9 cellular contexts compared by ENCODE assay signal in the genomic region with DNA sequence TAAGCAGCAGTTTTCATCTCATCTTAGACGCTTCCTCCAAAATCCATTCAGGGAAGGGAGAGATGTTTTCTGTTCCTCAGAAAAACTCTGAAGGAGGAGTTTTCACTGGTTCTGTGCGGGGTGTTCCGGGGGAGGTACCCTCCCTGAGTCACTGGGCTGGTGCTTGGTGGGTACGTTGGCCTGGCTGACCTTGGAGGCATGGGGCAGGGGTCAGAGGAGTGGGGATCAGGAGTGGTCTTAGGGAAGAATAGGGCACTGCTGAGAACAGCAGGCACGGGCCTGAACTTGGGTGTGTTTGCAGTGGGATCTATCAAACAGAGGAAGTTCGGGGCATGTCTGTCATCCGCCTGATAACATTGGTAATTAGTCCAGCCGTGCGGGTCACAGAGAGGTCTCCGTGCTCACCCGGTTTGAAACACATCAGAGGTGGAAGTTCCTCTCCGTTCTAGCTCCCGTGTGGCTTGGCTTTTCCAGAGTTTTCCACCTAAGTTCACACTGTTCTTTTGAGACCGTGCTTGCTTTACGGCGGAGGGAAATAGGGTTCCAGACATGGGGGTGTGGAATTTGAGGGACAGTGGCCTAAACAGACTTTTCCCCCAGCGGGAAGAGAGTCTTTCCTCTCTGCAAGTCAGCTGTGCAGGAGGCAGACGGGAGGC. TPM values are rescaled to one million over a fixed set of nuclear protein-coding genes. Genes with fewer than 3 reads are reported as not detected.
DNase-seq lines count a peak whose midpoint lies in the region; ATAC-seq, FAIRE-seq and TF ChIP-seq lines count a peak whose summit lies in the region.
"Had no signal": no experiment of that assay in that cellular context is flagged by ENCODE, and none has a peak within 500 bp of the region (broad histone marks: within the 10 kb centered on the region; RNA-seq: fewer than 3 reads in every experiment).

No MANE protein-coding gene starts in this region.

- no peak for TF ChIP-seq CTCF in AG10803 (conservative IDR thresholded peaks at IDR 0.05; ENCODE audit: low read length)
- TF ChIP-seq CTCF in Panc1 (IDR thresholded peaks at IDR 0.05): no peak
- TF ChIP-seq CTCF in endothelial cell of umbilical vein (IDR thresholded peaks at IDR 0.05; ENCODE audit: extremely low read depth in 1 of 2, insufficient read depth in 1 of 2, low read depth in 1 of 2, low read length in 2 of 2): no peak
- no peak for TF ChIP-seq CTCF in nephron progenitor cell (IDR thresholded peaks at IDR 0.05)

- peak overlapping the region; percentile 77 for H3K4me2 ChIP-seq in endothelial cell of umbilical vein (ENCODE audit: insufficient read depth, low read length)

- in situ Hi-C loops in Panc1 (cut with HindIII; ENCODE audit: low pct_unique_long_range_greater_than_20kb, low sequenced_read_pairs): no loop called here
- in situ Hi-C loops in ACHN (cut with HindIII; ENCODE audit: low pct_ligation_motif_present, low pct_unique_long_range_greater_than_20kb, low sequenced_read_pairs): no loop called here

- no peaks in the 10 kb centered on the region for H4K20me1 ChIP-seq in endothelial cell of umbilical vein (replicated peaks; ENCODE audit: control insufficient read depth, extremely low read depth, insufficient read depth, low read length)

- peak overlapping the region; percentile 87 for H3K4me3 ChIP-seq in AG10803 (ENCODE audit: low read length)
- peak overlapping the region; percentile 46 to 52 for H3K4me3 ChIP-seq in Panc1 (ENCODE audit: low read depth in 2 of 2, low read length in 2 of 2)
- H3K4me3 ChIP-seq in endothelial cell of umbilical vein (replicated peaks in 1 of 3; ENCODE audit: insufficient read depth in 1 of 3, low read depth in 1 of 3, low read length in 3 of 3): peak overlapping the region in 2 of 3 experiments; percentile 15 to 39

- H3K79me2 ChIP-seq in endothelial cell of umbilical vein (ENCODE audit: control insufficient read depth, insufficient read depth, low read length): peaks cover 4% of the 10 kb centered on the region

- peak overlapping the region; percentile 22 for H3K9ac ChIP-seq in endothelial cell of umbilical vein (replicated peaks; ENCODE audit: extremely low read depth, insufficient read depth, low read length)

- peak overlapping the region; percentile 77 for H3K4me3 Mint-ChIP-seq in nephron progenitor cell

- TF ChIP-seq POLR2A in endothelial cell of umbilical vein (IDR thresholded peaks at IDR 0.05; ENCODE audit: low read depth, low read length): peak; percentile 51

- dilution Hi-C loops in endothelial cell of umbilical vein (cut with MboI; ENCODE audit: extremely low pct_ligation_motif_present, low sequenced_read_pairs): no loop called here

- H3K27me3 ChIP-seq in Panc1 (ENCODE audit: control insufficient read depth, insufficient read depth, low read length) (no peaks in the 10 kb centered on the region), endothelial cell of umbilical vein (ENCODE audit: control insufficient read depth in 2 of 2, insufficient read depth in 2 of 2, low read length in 2 of 2) (no peaks in the 10 kb centered on the region)

- CTCF ChIA-PET in Panc1 (lab: Charles Lee): interaction anchor here (0.7 kb wide), 1 partner anchor 57 kb away, joined by 4 read pairs; no protein-coding TSS in a partner anchor
- CTCF ChIA-PET in endothelial cell of umbilical vein (lab: Charles Lee): interaction anchor here (0.7 to 6.0 kb wide), 26 partner anchors 9 to 444 kb away, joined by 3 to 45 read pairs (median 5); a partner anchor contains a TSS

- H3K27me3 Mint-ChIP-seq in nephron progenitor cell (ENCODE audit: low read depth, poor library complexity): peaks cover 26% of the 10 kb centered on the region

- peak overlapping the region; percentile 26 for H2AFZ ChIP-seq in endothelial cell of umbilical vein (ENCODE audit: low read depth, low read length)

- FAIRE-seq in endothelial cell of umbilical vein (lab: Jason Lieb, UNC): peak; percentile 99

- H3K27ac ChIP-seq in Panc1 (ENCODE audit: low read length) (peak overlapping the region; percentile 72), endothelial cell of umbilical vein (ENCODE audit: insufficient read depth, low read depth, low read length) (peak overlapping the region; percentile 93)

- H3K9me3 Mint-ChIP-seq in nephron progenitor cell: no peaks in the 10 kb centered on the region
- H3K9me3 Mint-ChIP-seq: activated T-cell treated with anti-CD3 and anti-CD28 coated beads, Interleukin-2, amount 50 U/mL, for 72 hours had no signal

- H3K36me3 Mint-ChIP-seq in nephron progenitor cell (ENCODE audit: low read depth): no peaks in the 10 kb centered on the region

- H3K36me3 ChIP-seq in Panc1 (ENCODE audit: control insufficient read depth, insufficient read depth, low read length) (no peaks in the 10 kb centered on the region), endothelial cell of umbilical vein (ENCODE audit: control insufficient read depth in 2 of 2, extremely low read depth in 1 of 2, insufficient read depth in 2 of 2, low read length in 2 of 2) (no peaks in the 10 kb centered on the region)

- H3K9me3 ChIP-seq in Panc1 (ENCODE audit: control insufficient read depth, insufficient read depth, low read depth, low read length) (no peaks in the 10 kb centered on the region), endothelial cell of umbilical vein (replicated peaks; ENCODE audit: control insufficient read depth, insufficient read depth, low read length) (no peaks in the 10 kb centered on the region)

- DNase-seq in AG10803 (ENCODE audit: low read depth): peak; percentile 11
- no peak for DNase-seq in Panc1 (ENCODE audit: low read depth, low spot score)
- peak; percentile 93 for DNase-seq in endothelial cell of umbilical vein (ENCODE audit: low read depth, low spot score)
- DNase-seq in nephron progenitor cell: no peak
- no peak for DNase-seq in HT-29 (ENCODE audit: low spot score)
- DNase-seq in ACHN: no peak
- DNase-seq: activated T-cell treated with anti-CD3 and anti-CD28 coated beads, Interleukin-2, amount 50 U/mL, for 72 hours had no signal

- POLR2A ChIA-PET in Panc1 (lab: Charles Lee) (no interaction called here), endothelial cell of umbilical vein (lab: Charles Lee) (no interaction called here)

- H3K27ac Mint-ChIP-seq in nephron progenitor cell: no peak overlapping the region
- H3K27ac Mint-ChIP-seq: activated T-cell treated with anti-CD3 and anti-CD28 coated beads, Interleukin-2, amount 50 U/mL, for 72 hours had no signal

- ATAC-seq in Panc1 (no peak), HG02642 (IDR thresholded peaks at IDR 0.05; ENCODE audit: poor library complexity, unreplicated experiment) (no peak), HG03520 (IDR thresholded peaks at IDR 0.05; ENCODE audit: unreplicated experiment) (no peak)
- ATAC-seq: activated T-cell treated with anti-CD3 and anti-CD28 coated beads, Interleukin-2, amount 50 U/mL, for 72 hours had no signal

- peaks cover 52% of the 10 kb centered on the region for H3K4me1 ChIP-seq in Panc1 (ENCODE audit: control insufficient read depth, insufficient read depth, low read length)
- H3K4me1 ChIP-seq in endothelial cell of umbilical vein (ENCODE audit: control insufficient read depth, extremely low read depth, insufficient read depth, low read length): peaks cover 60% of the 10 kb centered on the region

- H3K4me1 Mint-ChIP-seq in nephron progenitor cell: peaks cover 76% of the 10 kb centered on the region

- H3K9me1 ChIP-seq in endothelial cell of umbilical vein (replicated peaks; ENCODE audit: control insufficient read depth, extremely low read depth, insufficient read depth, low read length): no peaks in the 10 kb centered on the region

- intact Hi-C loops in Panc1 (cut with micrococcal nuclease; ENCODE audit: unreplicated experiment): no loop called here
- intact Hi-C loops in endothelial cell of umbilical vein (cut with micrococcal nuclease): loop anchor here (1.0 to 2.0 kb wide), 3 partner anchors 28 to 57 kb away; no protein-coding TSS in a partner anchor

- no TSS peak for BruUV-seq in Panc1 (replicated peaks; lab: Mats Ljungman, UMichigan)
- no TSS peak for BruUV-seq in endothelial cell of umbilical vein (replicated peaks; lab: Mats Ljungman, UMichigan)

TF ChIP-seq in endothelial cell of umbilical vein, 7 proteins besides CTCF, POLR2A, EP300 and RAD21:
- TF ChIP-seq, protein P1, sequence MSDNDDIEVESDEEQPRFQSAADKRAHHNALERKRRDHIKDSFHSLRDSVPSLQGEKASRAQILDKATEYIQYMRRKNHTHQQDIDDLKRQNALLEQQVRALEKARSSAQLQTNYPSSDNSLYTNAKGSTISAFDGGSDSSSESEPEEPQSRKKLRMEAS (IDR thresholded peaks at IDR 0.05; ENCODE audit: insufficient read depth, insufficient read length): no peak
- TF ChIP-seq JUN (IDR thresholded peaks at IDR 0.05; ENCODE audit: borderline replicate concordance, insufficient read depth, insufficient read length, low read depth): no peak
- TF ChIP-seq MYC (IDR thresholded peaks at IDR 0.05; ENCODE audit: low read depth, low read length): peak; percentile 14
- TF ChIP-seq EZH2 (IDR thresholded peaks at IDR 0.05; ENCODE audit: borderline replicate concordance, low read depth, low read length, severe bottlenecking): no peak
- no peak for TF ChIP-seq FOS (IDR thresholded peaks at IDR 0.05; ENCODE audit: borderline replicate concordance, insufficient read depth, low read length)
- TF ChIP-seq GATA2 (IDR thresholded peaks at IDR 0.05; ENCODE audit: insufficient read depth, insufficient read length, low read depth, low read length): peak; percentile 92
- peak; percentile 91 for TF ChIP-seq POLR2AphosphoS5 (IDR thresholded peaks at IDR 0.05; ENCODE audit: insufficient read depth, low read depth, low read length)

RNA-seq across cellular contexts. Expression of a gene that starts 59.7 kb away (rescaled TPM):
- total RNA-seq in Panc1 (2021; ENCODE audit: unreplicated experiment) (not detected), endothelial cell of umbilical vein (not detected in 2 replicates)
- polyA plus RNA-seq in Panc1 (2012; ENCODE audit: insufficient read length): 0.39 TPM
- 0.07 and 0.30 TPM in 2 replicates for polyA plus RNA-seq in endothelial cell of umbilical vein
- 0.13 TPM in 1 of 2 replicates, not detected in the other for polyA plus RNA-seq in endothelial cell of umbilical vein (2011; cell fraction: cytosol; rRNA removed)
- 2.5 and 3.1 TPM in 2 replicates for polyA plus RNA-seq in endothelial cell of umbilical vein (2011; cell fraction: nucleus; rRNA removed)
- polyA plus RNA-seq in endothelial cell of umbilical vein (2012): 0.15 and 0.23 TPM in 2 replicates
- polyA minus RNA-seq in endothelial cell of umbilical vein: not detected in 2 replicates
- not detected for polyA minus RNA-seq in endothelial cell of umbilical vein (2011; cell fraction: cytosol; rRNA and poly(A)+ RNA removed)
- 0.38 TPM in 1 of 2 replicates, not detected in the other for polyA minus RNA-seq in endothelial cell of umbilical vein (2011; cell fraction: nucleus; rRNA and poly(A)+ RNA removed)
- not detected in 2 replicates for total RNA-seq in HT-29 (2014; rRNA removed; shearing (Covaris generic))
- total RNA-seq: activated T-cell treated with anti-CD3 and anti-CD28 coated beads, Interleukin-2, amount 50 U/mL, for 72 hours had no signal

Comparison
In these comparisons a context has a peak if more than half of its experiments do, and no peak if none do; other contexts are left out.
1. DNase-seq: peak in AG10803 (single experiment) and endothelial cell of umbilical vein (single experiment); none in Panc1 (single experiment), nephron progenitor cell (single experiment), HT-29 (single experiment) and ACHN (single experiment).
2. H3K4me3 ChIP-seq: peak in every context shown above with its lines; median percentile 87 in AG10803; 49 in Panc1; 27 in endothelial cell of umbilical vein.